ENCODE assay signal across 29 cellular contexts in the genomic region with DNA sequence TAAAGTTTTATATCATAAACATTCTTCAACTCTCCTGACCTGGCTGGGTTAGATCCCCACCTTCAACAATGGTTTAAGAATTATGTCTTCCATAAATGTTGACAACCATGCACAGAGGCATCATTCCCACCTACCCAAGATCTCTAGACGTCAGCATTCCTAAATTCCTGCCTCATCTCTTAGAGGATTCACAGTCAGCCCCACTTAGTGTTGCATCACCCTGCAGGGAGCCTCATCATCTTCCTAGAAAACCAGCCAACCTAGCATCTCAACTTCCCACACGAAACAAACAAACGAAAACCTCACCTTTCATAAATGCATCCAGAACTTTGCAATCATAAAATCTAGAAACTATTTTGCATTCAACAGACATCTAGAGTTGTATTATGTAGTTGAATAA.
"Had no signal": no experiment of that assay in that cellular context is flagged by ENCODE, and none has a peak within 500 bp of the region (broad histone marks: within the 10 kb centered on the region; RNA-seq: fewer than 3 reads in every experiment).

No MANE protein-coding gene starts in this region.

- H3K9me3 Mint-ChIP-seq: activated naive CD4-positive, alpha-beta T cell treated with anti-CD3 and anti-CD28 coated beads for 36 hours; brain had no signal

- H3K4me3 Mint-ChIP-seq: activated CD4-positive, alpha-beta T cell treated with anti-CD3 and anti-CD28 coated beads for 36 hours; activated CD4-positive, alpha-beta T cell treated with anti-CD3 and anti-CD28 coated beads, Interleukin-2, amount 10 ng/mL, durations not matched to agents 7 days and 5 days; activated CD8-positive, alpha-beta T cell treated with anti-CD3 and anti-CD28 coated beads, Interleukin-2, amount 10 ng/mL, durations not matched to agents 7 days and 5 days; activated naive CD4-positive, alpha-beta T cell treated with anti-CD3 and anti-CD28 coated beads for 36 hours; activated T-cell treated with anti-CD3 and anti-CD28 coated beads, Interleukin-2, amount 50 U/mL, for 4 hours; activated T-helper 1 cell treated with anti-CD3 and anti-CD28 coated beads, Interleukin-12 subunit alpha, Interleukin-12 subunit beta, Interleukin-2, Interleukin-4 antibody, amounts not matched to agents 30 ng/mL and 10 ng/mL and 1 ng/mL, durations not matched to agents 14 hours and 24 hours and 36 hours; brain had no signal

- H3K9me3 ChIP-seq: adrenal gland, SJCRH30 had no signal

- H3K27me3 ChIP-seq: adrenal gland, SJCRH30 had no signal

- H3K27me3 Mint-ChIP-seq: activated CD4-positive, alpha-beta T cell treated with anti-CD3 and anti-CD28 coated beads for 36 hours; activated CD4-positive, alpha-beta T cell treated with anti-CD3 and anti-CD28 coated beads, Interleukin-2, amount 10 ng/mL, durations not matched to agents 7 days and 5 days had no signal

- H3K4me3 ChIP-seq: adrenal gland, SJCRH30, SK-N-MC had no signal

- DNase-seq: activated CD4-positive, alpha-beta T cell treated with anti-CD3 and anti-CD28 coated beads for 36 hours; activated CD4-positive, alpha-beta T cell treated with anti-CD3 and anti-CD28 coated beads, Interleukin-2, amount 10 ng/mL, durations not matched to agents 7 days and 5 days; activated CD4-positive, alpha-beta T cell treated with anti-CD3 and anti-CD28 coated beads, Interleukin-2, amount 50 U/mL, for 48 hours; activated CD8-positive, alpha-beta T cell treated with anti-CD3 and anti-CD28 coated beads, Interleukin-2, amount 10 ng/mL, durations not matched to agents 7 days and 5 days; activated gamma-delta T cell treated with Interleukin-2 at 50 U/mL for 16 hours; activated naive CD4-positive, alpha-beta T cell treated with anti-CD3 and anti-CD28 coated beads for 36 hours; activated T-cell treated with anti-CD3 and anti-CD28 coated beads for 4 hours; activated T-cell treated with anti-CD3 and anti-CD28 coated beads, Interleukin-2, amount 50 U/mL, for 4 hours; adrenal gland; caudate nucleus; Karpas-422; KBM-7; NCI-H1105; NCI-H1417 treated with DMSO at 0.1 percent for 48 hours; NCI-H187 treated with DMSO at 0.1 percent for 48 hours; NCI-H2081; NCI-H2171 treated with DMSO at 0.1 percent for 48 hours; NCI-H2227 treated with DMSO at 0.1 percent for 48 hours; NCI-H446 treated with DMSO at 0.1 percent for 48 hours; NCI-H524; SHP77; SJCRH30; T1000 had no signal

- H3K36me3 ChIP-seq: adrenal gland, SJCRH30 had no signal

- H3K4me1 Mint-ChIP-seq: activated CD4-positive, alpha-beta T cell treated with anti-CD3 and anti-CD28 coated beads for 36 hours; activated CD4-positive, alpha-beta T cell treated with anti-CD3 and anti-CD28 coated beads, Interleukin-2, amount 10 ng/mL, durations not matched to agents 7 days and 5 days; brain had no signal

- ATAC-seq: activated CD4-positive, alpha-beta T cell treated with anti-CD3 and anti-CD28 coated beads for 36 hours; activated CD4-positive, CD25-positive, alpha-beta regulatory T cell treated with anti-CD3 and anti-CD28 coated beads, Interleukin-2, amount 50 U/mL, for 24 hours; activated CD8-positive, alpha-beta T cell treated with anti-CD3 and anti-CD28 coated beads, Interleukin-2, amount 10 ng/mL, durations not matched to agents 7 days and 5 days; activated naive CD4-positive, alpha-beta T cell treated with anti-CD3 and anti-CD28 coated beads, Interleukin-2, amount 50 U/mL, for 72 hours; activated T-cell treated with anti-CD3 and anti-CD28 coated beads, Interleukin-2, amount 50 U/mL, for 4 hours; Panc1 had no signal

- H3K4me1 ChIP-seq: adrenal gland, SJCRH30 had no signal

- H3K36me3 Mint-ChIP-seq: activated naive CD4-positive, alpha-beta T cell treated with anti-CD3 and anti-CD28 coated beads, Interleukin-2, amount 50 U/mL, for 72 hours; brain had no signal

- H3K27ac Mint-ChIP-seq: activated CD4-positive, alpha-beta T cell treated with anti-CD3 and anti-CD28 coated beads for 36 hours; activated CD4-positive, alpha-beta T cell treated with anti-CD3 and anti-CD28 coated beads, Interleukin-2, amount 10 ng/mL, durations not matched to agents 7 days and 5 days; activated CD8-positive, alpha-beta T cell treated with anti-CD3 and anti-CD28 coated beads, Interleukin-2, amount 10 ng/mL, durations not matched to agents 7 days and 5 days; activated naive CD4-positive, alpha-beta T cell treated with anti-CD3 and anti-CD28 coated beads for 36 hours; activated naive CD4-positive, alpha-beta T cell treated with anti-CD3 and anti-CD28 coated beads, Interleukin-2, amount 50 U/mL, for 72 hours; activated T-helper 1 cell treated with anti-CD3 and anti-CD28 coated beads, Interleukin-12 subunit alpha, Interleukin-12 subunit beta, Interleukin-2, Interleukin-4 antibody, amounts not matched to agents 30 ng/mL and 10 ng/mL and 1 ng/mL, durations not matched to agents 14 hours and 24 hours and 36 hours; brain had no signal

- H3K27ac ChIP-seq: adrenal gland, SJCRH30, SK-N-MC had no signal
